In the genomic region with DNA sequence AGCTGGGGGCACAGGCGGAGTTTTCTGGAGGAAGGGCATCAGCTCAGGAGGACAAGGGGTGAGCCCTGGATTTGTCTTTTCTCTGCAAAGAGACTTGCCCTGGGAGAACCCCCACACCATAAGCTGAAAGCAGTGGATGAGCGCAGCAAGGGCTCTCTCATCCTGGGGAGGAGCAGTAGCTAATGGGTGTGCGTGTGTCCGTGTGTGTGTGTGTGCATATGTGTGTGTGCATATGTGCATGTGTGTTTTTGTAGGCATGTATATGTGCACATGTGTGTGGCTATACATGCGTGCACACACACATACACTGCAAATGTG, we compare ENCODE assay signal across 29 cellular contexts. TPM values are rescaled to one million over a fixed set of nuclear protein-coding genes. Genes with fewer than 3 reads are reported as not detected.
"Had no signal": no experiment of that assay in that cellular context is flagged by ENCODE, and none has a peak within 500 bp of the region (broad histone marks: within the 10 kb centered on the region; RNA-seq: fewer than 3 reads in every experiment).

No MANE protein-coding gene starts in this region.

- H3K9me3 Mint-ChIP-seq: activated naive CD4-positive, alpha-beta T cell treated with anti-CD3 and anti-CD28 coated beads, Interleukin-2, amount 50 U/mL, for 72 hours; activated T-helper 17 cell treated with anti-CD3 and anti-CD28 coated beads, Interleukin-2, amount 50 U/mL, for 72 hours; immature natural killer cell; naive thymus-derived CD8-positive, alpha-beta T cell; stimulated activated naive CD8-positive, alpha-beta T cell treated with anti-CD3 and anti-CD28 coated beads, Interleukin-15, amount 100 ng/mL, for 72 hours; type B pancreatic cell had no signal

- H3K27me3 Mint-ChIP-seq: stimulated activated naive CD8-positive, alpha-beta T cell treated with anti-CD3 and anti-CD28 coated beads, Interleukin-15, amount 100 ng/mL, for 72 hours had no signal

- H3K27ac ChIP-seq: gastroesophageal sphincter, skin epidermis, uterus, VCaP had no signal

- H3K4me3 ChIP-seq: gastroesophageal sphincter, skin epidermis, uterus had no signal

- H3K27ac Mint-ChIP-seq: activated naive CD4-positive, alpha-beta T cell treated with anti-CD3 and anti-CD28 coated beads, Interleukin-2, amount 50 U/mL, for 72 hours; activated T-helper 17 cell treated with anti-CD3 and anti-CD28 coated beads, Interleukin-2, amount 50 U/mL, for 72 hours; immature natural killer cell; memory B cell; progenitor cell of endocrine pancreas; stimulated activated memory B cell treated with anti-CD40 and anti-IgM and Interleukin-4, amounts not matched to agents 10 μg/mL and 1 μg/mL and 100 μg/mL, for 72 hours; type B pancreatic cell had no signal

- DNase-seq: activated CD4-positive, alpha-beta T cell treated with anti-CD3 and anti-CD28 coated beads for 48 hours; activated CD4-positive, alpha-beta T cell treated with anti-CD3 and anti-CD28 coated beads, Interleukin-2, amount 50 U/mL, for 48 hours; activated CD8-positive, alpha-beta memory T cell treated with anti-CD3 and anti-CD28 coated beads for 24 hours; activated naive CD4-positive, alpha-beta T cell; effector memory CD4-positive, alpha-beta T cell; hippocampal formation; immature natural killer cell; naive thymus-derived CD8-positive, alpha-beta T cell; stimulated activated CD4-positive, alpha-beta T cell treated with anti-CD3 and anti-CD28 coated beads, Interleukin-4, amount 100 ng/mL, for 4 hours; stimulated activated CD8-positive, alpha-beta memory T cell treated with anti-CD3 and anti-CD28 coated beads, Interleukin-4, amount 100 ng/mL, for 48 hours; stimulated activated naive CD8-positive, alpha-beta T cell treated with anti-CD3 and anti-CD28 coated beads, Interleukin-15, amount 100 ng/mL, for 72 hours; substantia nigra; T-helper 9 cell; uterus had no signal

- FAIRE-seq: colon, endothelial cell of umbilical vein, TTC549 had no signal

- H3K36me3 Mint-ChIP-seq: activated naive CD4-positive, alpha-beta T cell treated with anti-CD3 and anti-CD28 coated beads, Interleukin-2, amount 50 U/mL, for 72 hours; immature natural killer cell; memory B cell; naive thymus-derived CD8-positive, alpha-beta T cell; stimulated activated memory B cell treated with anti-CD40 and anti-IgM and Interleukin-4, amounts not matched to agents 10 μg/mL and 1 μg/mL and 100 μg/mL, for 72 hours had no signal

- H3K9me3 ChIP-seq: gastroesophageal sphincter, uterus had no signal

- H3K4me1 ChIP-seq: gastroesophageal sphincter, uterus had no signal

- H3K4me3 Mint-ChIP-seq: activated T-helper 17 cell treated with anti-CD3 and anti-CD28 coated beads, Interleukin-2, amount 50 U/mL, for 72 hours; immature natural killer cell; memory B cell; naive thymus-derived CD8-positive, alpha-beta T cell; stimulated activated memory B cell treated with anti-CD40 and anti-IgM and Interleukin-4, amounts not matched to agents 10 μg/mL and 1 μg/mL and 100 μg/mL, for 72 hours; stimulated activated naive CD8-positive, alpha-beta T cell treated with anti-CD3 and anti-CD28 coated beads, Interleukin-15, amount 100 ng/mL, for 72 hours; type B pancreatic cell had no signal

- H3K27me3 ChIP-seq: uterus had no signal

- ATAC-seq: activated CD4-positive, CD25-positive, alpha-beta regulatory T cell treated with anti-CD3 and anti-CD28 coated beads, Interleukin-2, amount 50 U/mL, for 24 hours; activated naive CD4-positive, alpha-beta T cell treated with anti-CD3 and anti-CD28 coated beads, Interleukin-2, amount 50 U/mL, for 72 hours; activated T-helper 17 cell treated with anti-CD3 and anti-CD28 coated beads, Interleukin-2, amount 50 U/mL, for 72 hours; gastroesophageal sphincter; naive thymus-derived CD8-positive, alpha-beta T cell; sciatic nerve; stimulated activated memory B cell treated with anti-CD40 and anti-IgM and Interleukin-4, amounts not matched to agents 10 μg/mL and 1 μg/mL and 100 μg/mL, for 72 hours; stimulated activated naive CD8-positive, alpha-beta T cell treated with anti-CD3 and anti-CD28 coated beads, Interleukin-15, amount 100 ng/mL, for 72 hours had no signal

- H3K36me3 ChIP-seq: gastroesophageal sphincter, uterus had no signal

- H3K4me1 Mint-ChIP-seq: activated T-helper 17 cell treated with anti-CD3 and anti-CD28 coated beads, Interleukin-2, amount 50 U/mL, for 72 hours; immature natural killer cell had no signal

RNA-seq across cellular contexts. Expression of gene SMIM38, which starts 45.3 kb away (rescaled TPM):
- total RNA-seq: endothelial cell of umbilical vein, kidney epithelial cell had no signal
- polyA plus RNA-seq: immature natural killer cell had no signal
